ENCODE assay signal across 1 cellular context in the genomic region with DNA sequence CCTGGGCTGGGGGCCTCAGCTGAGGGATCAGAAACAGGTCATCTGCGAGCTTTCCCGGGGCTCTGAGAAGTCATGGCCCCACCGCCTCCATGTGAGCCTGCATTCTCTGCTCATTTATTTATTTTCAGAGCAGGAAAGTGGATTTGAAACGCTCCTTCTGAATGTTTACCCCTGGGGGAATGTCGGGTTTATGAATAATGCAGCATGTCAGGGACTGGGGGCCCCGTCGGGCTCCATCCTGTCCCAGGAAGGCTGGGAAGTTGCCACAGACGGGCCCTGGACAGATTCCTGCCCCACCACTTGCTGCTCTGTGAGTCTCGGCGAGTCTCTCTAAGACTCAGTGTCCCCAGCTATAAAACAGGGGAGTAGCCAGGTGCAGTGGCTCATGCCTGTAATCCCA.
TF ChIP-seq lines count a peak whose summit lies in the region.

No MANE protein-coding gene starts in this region.

TF ChIP-seq in WTC11, 78 proteins besides CTCF, POLR2A, EP300 and RAD21 (continued from another document):
- TF ChIP-seq, protein P1, sequence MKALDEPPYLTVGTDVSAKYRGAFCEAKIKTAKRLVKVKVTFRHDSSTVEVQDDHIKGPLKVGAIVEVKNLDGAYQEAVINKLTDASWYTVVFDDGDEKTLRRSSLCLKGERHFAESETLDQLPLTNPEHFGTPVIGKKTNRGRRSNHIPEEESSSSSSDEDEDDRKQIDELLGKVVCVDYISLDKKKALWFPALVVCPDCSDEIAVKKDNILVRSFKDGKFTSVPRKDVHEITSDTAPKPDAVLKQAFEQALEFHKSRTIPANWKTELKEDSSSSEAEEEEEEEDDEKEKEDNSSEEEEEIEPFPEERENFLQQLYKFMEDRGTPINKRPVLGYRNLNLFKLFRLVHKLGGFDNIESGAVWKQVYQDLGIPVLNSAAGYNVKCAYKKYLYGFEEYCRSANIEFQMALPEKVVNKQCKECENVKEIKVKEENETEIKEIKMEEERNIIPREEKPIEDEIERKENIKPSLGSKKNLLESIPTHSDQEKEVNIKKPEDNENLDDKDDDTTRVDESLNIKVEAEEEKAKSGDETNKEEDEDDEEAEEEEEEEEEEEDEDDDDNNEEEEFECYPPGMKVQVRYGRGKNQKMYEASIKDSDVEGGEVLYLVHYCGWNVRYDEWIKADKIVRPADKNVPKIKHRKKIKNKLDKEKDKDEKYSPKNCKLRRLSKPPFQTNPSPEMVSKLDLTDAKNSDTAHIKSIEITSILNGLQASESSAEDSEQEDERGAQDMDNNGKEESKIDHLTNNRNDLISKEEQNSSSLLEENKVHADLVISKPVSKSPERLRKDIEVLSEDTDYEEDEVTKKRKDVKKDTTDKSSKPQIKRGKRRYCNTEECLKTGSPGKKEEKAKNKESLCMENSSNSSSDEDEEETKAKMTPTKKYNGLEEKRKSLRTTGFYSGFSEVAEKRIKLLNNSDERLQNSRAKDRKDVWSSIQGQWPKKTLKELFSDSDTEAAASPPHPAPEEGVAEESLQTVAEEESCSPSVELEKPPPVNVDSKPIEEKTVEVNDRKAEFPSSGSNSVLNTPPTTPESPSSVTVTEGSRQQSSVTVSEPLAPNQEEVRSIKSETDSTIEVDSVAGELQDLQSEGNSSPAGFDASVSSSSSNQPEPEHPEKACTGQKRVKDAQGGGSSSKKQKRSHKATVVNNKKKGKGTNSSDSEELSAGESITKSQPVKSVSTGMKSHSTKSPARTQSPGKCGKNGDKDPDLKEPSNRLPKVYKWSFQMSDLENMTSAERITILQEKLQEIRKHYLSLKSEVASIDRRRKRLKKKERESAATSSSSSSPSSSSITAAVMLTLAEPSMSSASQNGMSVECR (CRISPR knock-in tag; IDR thresholded peaks at IDR 0.05; ENCODE audit: borderline replicate concordance), result no peak
- TF ChIP-seq, protein P2, sequence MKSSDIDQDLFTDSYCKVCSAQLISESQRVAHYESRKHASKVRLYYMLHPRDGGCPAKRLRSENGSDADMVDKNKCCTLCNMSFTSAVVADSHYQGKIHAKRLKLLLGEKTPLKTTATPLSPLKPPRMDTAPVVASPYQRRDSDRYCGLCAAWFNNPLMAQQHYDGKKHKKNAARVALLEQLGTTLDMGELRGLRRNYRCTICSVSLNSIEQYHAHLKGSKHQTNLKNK (CRISPR knock-in tag; IDR thresholded peaks at IDR 0.05), result no peak
- TF ChIP-seq CREM (CRISPR knock-in tag; IDR thresholded peaks at IDR 0.05) (no peak), MXD4 (CRISPR knock-in tag; IDR thresholded peaks at IDR 0.05; ENCODE audit: borderline replicate concordance) (no peak), SMAD4 (CRISPR knock-in tag; IDR thresholded peaks at IDR 0.05) (no peak), ZNF263 (CRISPR knock-in tag; IDR thresholded peaks at IDR 0.05; ENCODE audit: low read depth) (no peak), NR3C1 (CRISPR knock-in tag; conservative IDR thresholded peaks at IDR 0.05; ENCODE audit: low read depth) (no peak), MYBL2 (CRISPR knock-in tag; IDR thresholded peaks at IDR 0.05) (no peak), CREB1 (CRISPR knock-in tag; IDR thresholded peaks at IDR 0.05) (no peak), ZNF423 (CRISPR knock-in tag; IDR thresholded peaks at IDR 0.05) (no peak), CBFB (CRISPR knock-in tag; IDR thresholded peaks at IDR 0.05; ENCODE audit: low read depth) (no peak), SP1 (CRISPR knock-in tag; conservative IDR thresholded peaks at IDR 0.05) (no peak), IRF2 (CRISPR knock-in tag; IDR thresholded peaks at IDR 0.05; ENCODE audit: borderline replicate concordance, low read depth) (no peak), NFATC4 (CRISPR knock-in tag; IDR thresholded peaks at IDR 0.05) (no peak), GABPB1 (CRISPR knock-in tag; IDR thresholded peaks at IDR 0.05) (no peak)
- TF ChIP-seq, protein P3, sequence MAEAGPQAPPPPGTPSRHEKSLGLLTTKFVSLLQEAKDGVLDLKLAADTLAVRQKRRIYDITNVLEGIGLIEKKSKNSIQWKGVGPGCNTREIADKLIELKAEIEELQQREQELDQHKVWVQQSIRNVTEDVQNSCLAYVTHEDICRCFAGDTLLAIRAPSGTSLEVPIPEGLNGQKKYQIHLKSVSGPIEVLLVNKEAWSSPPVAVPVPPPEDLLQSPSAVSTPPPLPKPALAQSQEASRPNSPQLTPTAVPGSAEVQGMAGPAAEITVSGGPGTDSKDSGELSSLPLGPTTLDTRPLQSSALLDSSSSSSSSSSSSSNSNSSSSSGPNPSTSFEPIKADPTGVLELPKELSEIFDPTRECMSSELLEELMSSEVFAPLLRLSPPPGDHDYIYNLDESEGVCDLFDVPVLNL (CRISPR knock-in tag; IDR thresholded peaks at IDR 0.05; ENCODE audit: borderline replicate concordance, low read depth), result no peak
- TF ChIP-seq, protein P4, sequence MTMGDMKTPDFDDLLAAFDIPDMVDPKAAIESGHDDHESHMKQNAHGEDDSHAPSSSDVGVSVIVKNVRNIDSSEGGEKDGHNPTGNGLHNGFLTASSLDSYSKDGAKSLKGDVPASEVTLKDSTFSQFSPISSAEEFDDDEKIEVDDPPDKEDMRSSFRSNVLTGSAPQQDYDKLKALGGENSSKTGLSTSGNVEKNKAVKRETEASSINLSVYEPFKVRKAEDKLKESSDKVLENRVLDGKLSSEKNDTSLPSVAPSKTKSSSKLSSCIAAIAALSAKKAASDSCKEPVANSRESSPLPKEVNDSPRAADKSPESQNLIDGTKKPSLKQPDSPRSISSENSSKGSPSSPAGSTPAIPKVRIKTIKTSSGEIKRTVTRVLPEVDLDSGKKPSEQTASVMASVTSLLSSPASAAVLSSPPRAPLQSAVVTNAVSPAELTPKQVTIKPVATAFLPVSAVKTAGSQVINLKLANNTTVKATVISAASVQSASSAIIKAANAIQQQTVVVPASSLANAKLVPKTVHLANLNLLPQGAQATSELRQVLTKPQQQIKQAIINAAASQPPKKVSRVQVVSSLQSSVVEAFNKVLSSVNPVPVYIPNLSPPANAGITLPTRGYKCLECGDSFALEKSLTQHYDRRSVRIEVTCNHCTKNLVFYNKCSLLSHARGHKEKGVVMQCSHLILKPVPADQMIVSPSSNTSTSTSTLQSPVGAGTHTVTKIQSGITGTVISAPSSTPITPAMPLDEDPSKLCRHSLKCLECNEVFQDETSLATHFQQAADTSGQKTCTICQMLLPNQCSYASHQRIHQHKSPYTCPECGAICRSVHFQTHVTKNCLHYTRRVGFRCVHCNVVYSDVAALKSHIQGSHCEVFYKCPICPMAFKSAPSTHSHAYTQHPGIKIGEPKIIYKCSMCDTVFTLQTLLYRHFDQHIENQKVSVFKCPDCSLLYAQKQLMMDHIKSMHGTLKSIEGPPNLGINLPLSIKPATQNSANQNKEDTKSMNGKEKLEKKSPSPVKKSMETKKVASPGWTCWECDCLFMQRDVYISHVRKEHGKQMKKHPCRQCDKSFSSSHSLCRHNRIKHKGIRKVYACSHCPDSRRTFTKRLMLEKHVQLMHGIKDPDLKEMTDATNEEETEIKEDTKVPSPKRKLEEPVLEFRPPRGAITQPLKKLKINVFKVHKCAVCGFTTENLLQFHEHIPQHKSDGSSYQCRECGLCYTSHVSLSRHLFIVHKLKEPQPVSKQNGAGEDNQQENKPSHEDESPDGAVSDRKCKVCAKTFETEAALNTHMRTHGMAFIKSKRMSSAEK (CRISPR knock-in tag; IDR thresholded peaks at IDR 0.05; ENCODE audit: borderline replicate concordance), result no peak
